In the genomic region with DNA sequence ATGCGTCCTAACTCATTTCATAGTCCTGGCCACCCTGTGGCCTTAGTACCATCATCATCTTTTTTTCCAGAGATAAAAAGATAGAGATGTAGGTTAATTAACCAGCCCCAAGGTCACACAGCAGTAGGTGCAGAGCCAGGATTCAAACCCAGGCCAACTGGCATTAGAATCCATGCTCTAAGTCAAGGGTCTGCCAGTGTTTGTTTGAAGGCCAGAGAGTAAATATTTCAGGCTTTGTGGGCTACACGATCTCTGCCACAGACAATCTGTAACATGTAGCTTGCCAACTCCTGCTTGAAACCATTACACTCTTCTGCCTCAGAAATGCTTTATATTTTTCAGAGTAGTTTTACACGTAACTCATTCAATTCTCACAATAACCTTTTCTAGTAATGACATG, we compare ENCODE assay signal across 26 cellular contexts.
"Had no signal": no experiment of that assay in that cellular context is flagged by ENCODE, and none has a peak within 500 bp of the region (broad histone marks: within the 10 kb centered on the region; RNA-seq: fewer than 3 reads in every experiment).

No MANE protein-coding gene starts in this region.

- H3K27me3 Mint-ChIP-seq: activated B cell treated with CpG ODN at 0.5 μM for 24 hours; activated naive CD8-positive, alpha-beta T cell had no signal

- H3K36me3 Mint-ChIP-seq: activated naive CD8-positive, alpha-beta T cell had no signal

- H3K27ac Mint-ChIP-seq: activated B cell treated with CpG ODN at 0.5 μM for 24 hours; activated CD4-positive, alpha-beta memory T cell treated with anti-CD3 and anti-CD28 coated beads, Interleukin-2, amount 10 ng/mL, durations not matched to agents 7 days and 5 days; activated naive CD4-positive, alpha-beta T cell treated with anti-CD3 and anti-CD28 coated beads for 36 hours; activated naive CD8-positive, alpha-beta T cell; activated T-helper 17 cell treated with anti-CD3 and anti-CD28 coated beads, Interleukin-2, amount 50 U/mL, for 72 hours; T-helper 17 cell had no signal

- DNase-seq: activated B cell treated with CpG ODN at 0.5 μM for 24 hours; activated CD4-positive, alpha-beta memory T cell treated with anti-CD3 and anti-CD28 coated beads, Interleukin-2, amount 10 ng/mL, durations not matched to agents 7 days and 5 days; activated CD4-positive, alpha-beta T cell treated with anti-CD3 and anti-CD28 coated beads for 1 hour; activated CD4-positive, alpha-beta T cell treated with anti-CD3 and anti-CD28 coated beads, Interleukin-2, amount 50 U/mL, for 1 hour; activated gamma-delta T cell; activated naive CD4-positive, alpha-beta T cell treated with anti-CD3 and anti-CD28 coated beads for 36 hours; activated T-cell treated with anti-CD3 and anti-CD28 coated beads for 4 hours; activated T-cell treated with anti-CD3 and anti-CD28 coated beads, Interleukin-2, amount 50 U/mL, for 48 hours; amygdala; brain microvascular endothelial cell; cerebellar nuclear complex; Kasumi-1; KBM-7; NCI-H1417; NCI-H1930; NCI-H524; NCI-H748 treated with DMSO at 0.1 percent for 48 hours; NK-92 treated with Interleukin-12 subunit alpha and Interleukin-12 subunit beta, amount 100 ng/mL, for 24 hours; PC-3; SIG-M5; T-helper 17 cell; T-helper 9 cell had no signal

- H3K4me1 Mint-ChIP-seq: activated B cell treated with CpG ODN at 0.5 μM for 24 hours; activated CD4-positive, alpha-beta memory T cell treated with anti-CD3 and anti-CD28 coated beads, Interleukin-2, amount 10 ng/mL, durations not matched to agents 7 days and 5 days; activated T-helper 17 cell treated with anti-CD3 and anti-CD28 coated beads, Interleukin-2, amount 50 U/mL, for 72 hours; T-helper 17 cell had no signal

- H3K27ac ChIP-seq: brain microvascular endothelial cell, cardiac muscle cell had no signal

- FAIRE-seq: astrocyte had no signal

- H3K4me3 Mint-ChIP-seq: activated B cell treated with CpG ODN at 0.5 μM for 24 hours; activated CD4-positive, alpha-beta memory T cell treated with anti-CD3 and anti-CD28 coated beads, Interleukin-2, amount 10 ng/mL, durations not matched to agents 7 days and 5 days; activated naive CD4-positive, alpha-beta T cell treated with anti-CD3 and anti-CD28 coated beads for 36 hours; activated naive CD8-positive, alpha-beta T cell; activated T-helper 17 cell treated with anti-CD3 and anti-CD28 coated beads, Interleukin-2, amount 50 U/mL, for 72 hours; T-helper 17 cell had no signal

- ATAC-seq: activated T-helper 17 cell treated with anti-CD3 and anti-CD28 coated beads, Interleukin-2, amount 50 U/mL, for 72 hours; PC-3; T-helper 17 cell had no signal

- H3K9me3 Mint-ChIP-seq: activated B cell treated with CpG ODN at 0.5 μM for 24 hours; activated CD4-positive, alpha-beta memory T cell treated with anti-CD3 and anti-CD28 coated beads, Interleukin-2, amount 10 ng/mL, durations not matched to agents 7 days and 5 days; activated naive CD4-positive, alpha-beta T cell treated with anti-CD3 and anti-CD28 coated beads for 36 hours; activated T-helper 17 cell treated with anti-CD3 and anti-CD28 coated beads, Interleukin-2, amount 50 U/mL, for 72 hours had no signal

- H3K4me3 ChIP-seq: cardiac muscle cell had no signal

- H3K36me3 ChIP-seq: brain microvascular endothelial cell, cardiac muscle cell had no signal
